ENCODE assay signal across 11 cellular contexts in genomic region chr7:21568762-21569161, GRCh38. TPM values are rescaled to one million over a fixed set of nuclear protein-coding genes. Genes with fewer than 3 reads are reported as not detected.
DNase-seq lines count a peak whose midpoint lies in the region; ATAC-seq and TF ChIP-seq lines count a peak whose summit lies in the region.
"Had no signal": no experiment of that assay in that cellular context is flagged by ENCODE, and none has a peak within 500 bp of the region (broad histone marks: within the 10 kb centered on the region; RNA-seq: fewer than 3 reads in every experiment).

No MANE protein-coding gene starts in this region.

- no peaks in the 10 kb centered on the region for H3F3A ChIP-seq in PC-3 (ENCODE audit: low read length, unreplicated experiment)

- peaks cover 2% of the 10 kb centered on the region for H3K27me3 Mint-ChIP-seq in activated T-cell treated with anti-CD3 and anti-CD28 coated beads, Interleukin-2, amount 50 U/mL, for 24 hours

- H3K9me3 Mint-ChIP-seq in activated T-cell treated with anti-CD3 and anti-CD28 coated beads, Interleukin-2, amount 50 U/mL, for 24 hours, result no peaks in the 10 kb centered on the region
- H3K9me3 Mint-ChIP-seq: activated naive CD4-positive, alpha-beta T cell treated with anti-CD3 and anti-CD28 coated beads for 36 hours had no signal

- H3K27me3 ChIP-seq in H7 (ENCODE audit: control insufficient read depth, insufficient read depth, low read length), result no peaks in the 10 kb centered on the region; the same call in 1 of the 2 replicates
- peaks cover 63% of the 10 kb centered on the region for H3K27me3 ChIP-seq in PC-3 (ENCODE audit: low read length)
- no peaks in the 10 kb centered on the region for H3K27me3 ChIP-seq in hepatocyte

- 78% methylated on average over 2 of the region's 2 CpGs for WGBS in hepatocyte (ENCODE audit: low lambda C conversion rate, missing lambda C conversion rate)

- no peak overlapping the region for H3K27ac Mint-ChIP-seq in activated T-cell treated with anti-CD3 and anti-CD28 coated beads, Interleukin-2, amount 50 U/mL, for 24 hours
- H3K27ac Mint-ChIP-seq: activated naive CD4-positive, alpha-beta T cell treated with anti-CD3 and anti-CD28 coated beads for 36 hours had no signal

- H3K36me3 Mint-ChIP-seq in activated T-cell treated with anti-CD3 and anti-CD28 coated beads, Interleukin-2, amount 50 U/mL, for 24 hours (ENCODE audit: low read depth), result no peaks in the 10 kb centered on the region

- no TSS peak for BruUV-seq in PC-3 (replicated peaks; lab: Mats Ljungman, UMichigan)

- H3K4me3 ChIP-seq in H7 (ENCODE audit: insufficient read depth, low read depth, low read length) (no peak overlapping the region), PC-3 (ENCODE audit: low read length) (no peak overlapping the region), hepatocyte (no peak overlapping the region)
- H3K4me3 ChIP-seq: thoracic aorta had no signal

- H3K9me2 ChIP-seq in PC-3 (replicated peaks; ENCODE audit: low read length) (no peaks in the 10 kb centered on the region), hepatocyte (replicated peaks; ENCODE audit: insufficient read depth) (no peaks in the 10 kb centered on the region)

- H3K79me2 ChIP-seq in PC-3 (ENCODE audit: low read length), result no peaks in the 10 kb centered on the region
- H3K79me2 ChIP-seq in hepatocyte, result no peaks in the 10 kb centered on the region

- no peaks in the 10 kb centered on the region for H3K36me3 ChIP-seq in H7 (replicated peaks; ENCODE audit: control insufficient read depth, insufficient read depth, low read length)
- H3K36me3 ChIP-seq in PC-3 (ENCODE audit: low read depth, low read length), result no peaks in the 10 kb centered on the region
- no peaks in the 10 kb centered on the region for H3K36me3 ChIP-seq in hepatocyte (replicated peaks; ENCODE audit: insufficient read depth, low read depth)
- H3K36me3 ChIP-seq: thoracic aorta had no signal

- peak; percentile 64 for ATAC-seq in PC-3
- no peak for ATAC-seq in HG03378 (IDR thresholded peaks at IDR 0.05; ENCODE audit: unreplicated experiment)
- no peak for ATAC-seq in HG02938 (IDR thresholded peaks at IDR 0.05; ENCODE audit: unreplicated experiment)

- H3K4me2 ChIP-seq in PC-3 (ENCODE audit: low read length) (no peak overlapping the region), hepatocyte (no peak overlapping the region)

- intact Hi-C loops in PC-3 (cut with micrococcal nuclease), result no loop called here

- H3K4me1 ChIP-seq in PC-3 (ENCODE audit: insufficient read depth, low read length) (no peaks in the 10 kb centered on the region), hepatocyte (ENCODE audit: insufficient read depth) (no peaks in the 10 kb centered on the region)

- H3K27ac ChIP-seq in C4-2B (no peak overlapping the region), PC-3 (ENCODE audit: low read length) (no peak overlapping the region), hepatocyte (no peak overlapping the region)
- H3K27ac ChIP-seq: thoracic aorta had no signal

- DNase-seq in H7 (peak; percentile 8), PC-3 (peak; percentile 42), hepatocyte (ENCODE audit: low spot score) (peak; percentile 12)
- DNase-seq in activated naive CD4-positive, alpha-beta T cell (lab: John Stamatoyannopoulos, UW), result no peak
- DNase-seq in activated T-cell treated with anti-CD3 and anti-CD28 coated beads, Interleukin-2, amount 50 U/mL, for 24 hours, result no peak
- DNase-seq: activated naive CD4-positive, alpha-beta T cell treated with anti-CD3 and anti-CD28 coated beads for 36 hours; hippocampal formation had no signal

- H4K20me1 ChIP-seq in PC-3 (ENCODE audit: low read length) (no peaks in the 10 kb centered on the region), hepatocyte (ENCODE audit: insufficient read depth, poor library complexity, severe bottlenecking) (no peaks in the 10 kb centered on the region)

- H3K9ac ChIP-seq in PC-3 (ENCODE audit: low read length), result no peak overlapping the region

- POLR2A ChIA-PET in PC-3 (lab: Charles Lee; ENCODE audit: unreplicated experiment), result no interaction called here

- no peaks in the 10 kb centered on the region for H3K4me1 Mint-ChIP-seq in activated T-cell treated with anti-CD3 and anti-CD28 coated beads, Interleukin-2, amount 50 U/mL, for 24 hours (ENCODE audit: low read depth)

- CTCF ChIA-PET in PC-3 (lab: Charles Lee), result no interaction called here

- H2AFZ ChIP-seq in PC-3 (ENCODE audit: low read length), result no peak overlapping the region
- H2AFZ ChIP-seq in hepatocyte, result no peak overlapping the region

- TF ChIP-seq CTCF in C4-2B (conservative IDR thresholded peaks at IDR 0.05) (peak; percentile 45), PC-3 (conservative IDR thresholded peaks at IDR 0.05; ENCODE audit: low read depth, low read length) (peak; percentile 59), hepatocyte (IDR thresholded peaks at IDR 0.05; ENCODE audit: poor library complexity) (peak; percentile 38)

- H3K4me3 Mint-ChIP-seq in activated T-cell treated with anti-CD3 and anti-CD28 coated beads, Interleukin-2, amount 50 U/mL, for 24 hours, result no peak overlapping the region
- H3K4me3 Mint-ChIP-seq: activated naive CD4-positive, alpha-beta T cell treated with anti-CD3 and anti-CD28 coated beads for 36 hours had no signal

- H3K9me3 ChIP-seq in PC-3 (ENCODE audit: low read length) (no peaks in the 10 kb centered on the region), hepatocyte (ENCODE audit: low read depth) (no peaks in the 10 kb centered on the region)
- H3K9me3 ChIP-seq: thoracic aorta had no signal

RNA-seq across cellular contexts. Expression of gene DNAH11, which starts 25.9 kb away (rescaled TPM):
- total RNA-seq in H7 (2014; rRNA removed; shearing (Covaris generic)), result 1.6 and 1.8 TPM in 2 replicates
- total RNA-seq in PC-3 (2014; rRNA removed), result 1.6 and 5.2 TPM in 2 replicates
- total RNA-seq in hepatocyte, result 0.43 and 2.0 TPM in 2 replicates
- 0.38 and 1.3 TPM in 2 replicates for polyA plus RNA-seq in hepatocyte

Comparison
In these comparisons a context has a peak if more than half of its experiments do, and no peak if none do; other contexts are left out.
1. DNase-seq: peak in H7 (single experiment), PC-3 (single experiment) and hepatocyte (single experiment); none in activated naive CD4-positive, alpha-beta T cell (0 of 4) and activated T-cell treated with anti-CD3 and anti-CD28 coated beads, Interleukin-2, amount 50 U/mL, for 24 hours (single experiment).
2. Peak in every context shown above with its lines, with median percentiles within 50 percentile points of each other: CTCF ChIP-seq.